Comparison of ENCODE assay signal across 8 cellular contexts in genomic region chr2:120245520-120245835, GRCh38. TPM values are rescaled to one million over a fixed set of nuclear protein-coding genes. Genes with fewer than 3 reads are reported as not detected.
A peak's percentile ranks its signal among the peaks of the same experiment; 100 is the strongest.
DNase-seq lines count a peak whose midpoint lies in the region; ATAC-seq and TF ChIP-seq lines count a peak whose summit lies in the region.
"Had no signal": no experiment of that assay in that cellular context is flagged by ENCODE, and none has a peak within 500 bp of the region (broad histone marks: within the 10 kb centered on the region; RNA-seq: fewer than 3 reads in every experiment).

No MANE protein-coding gene starts in this region.

- ATAC-seq in effector memory CD8-positive, alpha-beta T cell (replicated peaks) = no peak
- no peak for ATAC-seq in GM18909 (IDR thresholded peaks at IDR 0.05; ENCODE audit: poor library complexity, unreplicated experiment)

- TF ChIP-seq CTCF in esophagus squamous epithelium (IDR thresholded peaks at IDR 0.05) = peak in 1 of 6 experiments; percentile 18

- peaks cover 0 to 2% of the 10 kb centered on the region in 2 donors for H3K4me1 Mint-ChIP-seq in effector memory CD8-positive, alpha-beta T cell (ENCODE audit: low read depth in 2 of 2)

- DNase-seq in HEK293T (ENCODE audit: extremely low spot score) (peak; percentile 71), NCI-H510A (lab: John Stamatoyannopoulos, UW) (peak; percentile 80), esophagus squamous epithelium (lab: John Stamatoyannopoulos, UW) (no peak), NCI-H2196 (lab: John Stamatoyannopoulos, UW; ENCODE audit: unreplicated experiment) (no peak)
- no peak for DNase-seq in effector memory CD8-positive, alpha-beta T cell
- DNase-seq: RPMI8226 had no signal

- peaks cover 14 to 50% (median 28%) of the 10 kb centered on the region in 3 donors for H3K4me1 ChIP-seq in esophagus squamous epithelium
- peaks cover 8 to 26% (median 12%) of the 10 kb centered on the region in 3 donors for H3K4me1 ChIP-seq in skeletal muscle tissue (ENCODE audit: control insufficient read depth in 3 of 3, insufficient read depth in 3 of 3, low read length in 3 of 3)

- H3K27me3 Mint-ChIP-seq in effector memory CD8-positive, alpha-beta T cell = peaks cover 25 to 37% of the 10 kb centered on the region in 2 donors

- H3K27ac ChIP-seq in esophagus squamous epithelium = peak overlapping the region; percentile 53 to 78 (median 63)
- no peak overlapping the region for H3K27ac ChIP-seq in skeletal muscle tissue (ENCODE audit: low read depth, low read length)

- H3K9me3 Mint-ChIP-seq in effector memory CD8-positive, alpha-beta T cell = no peaks in the 10 kb centered on the region

- H3K36me3 Mint-ChIP-seq in effector memory CD8-positive, alpha-beta T cell (ENCODE audit: insufficient read depth) = no peaks in the 10 kb centered on the region

- CTCF ChIA-PET in HEK293T (lab: Yijun Ruan, JAX) = interaction anchor here (0.7 kb wide), 1 partner anchor 68 kb away, joined by 3 read pairs; no protein-coding TSS in a partner anchor

- WGBS in esophagus squamous epithelium, 2 donors = 20% methylated on average over 2 of the region's 5 CpGs; no CpG with 5 or more reads in 1 of the 2 donors

- no peaks in the 10 kb centered on the region for H3K36me3 ChIP-seq in esophagus squamous epithelium
- H3K36me3 ChIP-seq in skeletal muscle tissue (ENCODE audit: control insufficient read depth in 3 of 3, insufficient read depth in 3 of 3, low read length in 3 of 3) = no peaks in the 10 kb centered on the region

- POLR2A ChIA-PET in HEK293T (lab: Yijun Ruan, JAX) = interaction anchor here (1.3 kb wide), 1 partner anchor 22 kb away, joined by 10 read pairs; the partner anchor contains the start of gene TMEM185B

- H3K9me3 ChIP-seq in esophagus squamous epithelium = no peaks in the 10 kb centered on the region
- no peaks in the 10 kb centered on the region for H3K9me3 ChIP-seq in skeletal muscle tissue (ENCODE audit: control insufficient read depth in 3 of 3, low read length in 3 of 3)

- no peak overlapping the region for H3K4me3 Mint-ChIP-seq in effector memory CD8-positive, alpha-beta T cell

- H3K9ac ChIP-seq in skeletal muscle tissue (ENCODE audit: low read depth in 1 of 3, low read length in 3 of 3) = peak overlapping the region; percentile 32 to 43 (median 40)

- intact Hi-C loops in esophagus squamous epithelium (cut with DNase I) = no loop called here

- no peak overlapping the region for H3K27ac Mint-ChIP-seq in effector memory CD8-positive, alpha-beta T cell

- no peak for TF ChIP-seq POLR2A in esophagus squamous epithelium (IDR thresholded peaks at IDR 0.05)

- H3K4me3 ChIP-seq in esophagus squamous epithelium = no peak overlapping the region
- H3K4me3 ChIP-seq in skeletal muscle tissue (ENCODE audit: low read length in 3 of 3) = no peak overlapping the region

- H3K27me3 ChIP-seq in esophagus squamous epithelium = peaks cover 0 to 11% (median 0%) of the 10 kb centered on the region in 4 donors
- H3K27me3 ChIP-seq in skeletal muscle tissue (ENCODE audit: control insufficient read depth in 3 of 3, insufficient read depth in 3 of 3, low read length in 3 of 3) = no peaks in the 10 kb centered on the region

TF ChIP-seq in HEK293T, 16 proteins besides CTCF, POLR2A, EP300 and RAD21:
- TF ChIP-seq PKNOX1 (IDR thresholded peaks at IDR 0.05) = peak; percentile 95
- no peak for TF ChIP-seq BHLHE40 (IDR thresholded peaks at IDR 0.05; ENCODE audit: borderline replicate concordance)
- no peak for TF ChIP-seq ARNT (IDR thresholded peaks at IDR 0.05)
- no peak for TF ChIP-seq FOXA1 (IDR thresholded peaks at IDR 0.05)
TF ChIP-seq in HEK293T: peak in this region for 1.

RNA-seq across cellular contexts. Expression of gene RALB, which starts 7.2 kb away (rescaled TPM):
- total RNA-seq in esophagus squamous epithelium = 10 to 100 TPM; 50.2 to 99.2 (median 64.8) TPM
- 36.0 TPM for total RNA-seq in skeletal muscle tissue

RNA-seq across cellular contexts. Expression of gene TMEM185B, which starts 22.3 kb away (rescaled TPM):
- 10 to 100 TPM; 20.9 to 24.8 (median 23.3) TPM for total RNA-seq in esophagus squamous epithelium
- total RNA-seq in skeletal muscle tissue = 16.7 TPM

Comparison
In these comparisons a context has a peak if more than half of its experiments do, and no peak if none do; other contexts are left out.
1. DNase-seq: peak in HEK293T (single experiment) and NCI-H510A (single experiment); none in esophagus squamous epithelium (single experiment), effector memory CD8-positive, alpha-beta T cell (0 of 3) and NCI-H2196 (single experiment).